ENCODE assay signal across 1 cellular context in the genomic region with DNA sequence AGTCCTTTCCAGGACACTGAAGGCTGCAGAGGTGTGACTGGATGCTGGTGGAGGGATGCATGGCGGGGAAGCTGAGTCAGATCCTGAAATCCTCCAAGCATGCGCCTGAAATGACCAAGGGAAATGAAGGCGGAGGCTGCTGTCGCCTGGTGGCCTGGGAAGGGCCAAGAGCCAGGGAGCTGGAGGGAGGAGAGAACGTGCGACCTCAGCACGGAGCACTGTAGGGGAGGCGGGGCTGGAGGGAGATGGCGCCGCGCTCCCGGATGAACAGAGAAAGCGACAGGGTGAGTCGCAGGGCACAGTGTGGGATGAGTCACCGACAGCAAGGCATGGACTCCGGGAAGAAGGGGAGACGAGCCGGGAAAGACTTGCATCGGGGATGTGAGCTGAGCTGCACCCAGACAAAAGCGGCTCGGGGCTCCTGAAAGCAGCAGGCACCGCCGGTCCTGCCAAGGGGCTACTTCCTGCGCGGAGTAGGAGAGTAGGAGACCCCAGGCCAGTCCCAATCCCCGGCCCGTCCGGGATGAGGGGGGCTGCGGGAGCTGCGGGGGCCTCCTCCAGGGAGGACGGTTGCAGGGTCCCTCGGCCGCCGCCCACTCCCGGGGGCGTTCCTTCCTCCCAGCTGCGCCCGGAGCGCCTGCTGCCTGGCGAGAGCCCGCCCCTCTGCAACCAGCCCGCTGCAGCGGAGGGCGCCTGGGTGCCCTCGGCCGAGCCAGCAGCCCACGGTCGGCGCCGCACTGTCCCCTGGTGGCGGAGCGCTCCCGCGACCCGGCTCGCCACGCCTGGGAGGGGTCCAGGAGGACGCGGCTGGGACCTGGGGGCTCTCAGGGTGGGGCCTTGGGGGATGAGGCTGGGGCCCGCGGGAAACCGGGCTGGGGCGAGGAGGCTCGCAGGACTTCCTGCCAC.
TF ChIP-seq lines count a peak whose summit lies in the region.

No MANE protein-coding gene starts in this region.

TF ChIP-seq in IMR-90, 13 proteins besides CTCF, POLR2A, EP300 and RAD21:
- TF ChIP-seq BHLHE40 (IDR thresholded peaks at IDR 0.05; ENCODE audit: low read depth, low read length) (peak; percentile 92), FOS (IDR thresholded peaks at IDR 0.05; ENCODE audit: low read depth, low read length) (peak; percentile 78), MAFK (IDR thresholded peaks at IDR 0.05; ENCODE audit: low read depth, low read length) (peak; percentile 56; the same call in 1 of the 2 replicates), MAZ (IDR thresholded peaks at IDR 0.05; ENCODE audit: borderline replicate concordance, low read depth, low read length) (peak; percentile 80; the same call in 1 of the 2 replicates), NFE2L2 (IDR thresholded peaks at IDR 0.05; ENCODE audit: low read depth, low read length) (0 out of 2 replicates have a peak, but pooled peaks have one; percentile 20), SMC3 (IDR thresholded peaks at IDR 0.05; ENCODE audit: low read depth, low read length) (peak; percentile 85), CEBPB (IDR thresholded peaks at IDR 0.05; ENCODE audit: low read depth, low read length) (no peak), RFX5 (IDR thresholded peaks at IDR 0.05; ENCODE audit: low read depth, low read length) (no peak), MXI1 (IDR thresholded peaks at IDR 0.05; ENCODE audit: borderline replicate concordance, low read depth, low read length) (peak; percentile 86), CHD1 (IDR thresholded peaks at IDR 0.05; ENCODE audit: low read depth, low read length) (no peak)
- TF ChIP-seq, protein P1, sequence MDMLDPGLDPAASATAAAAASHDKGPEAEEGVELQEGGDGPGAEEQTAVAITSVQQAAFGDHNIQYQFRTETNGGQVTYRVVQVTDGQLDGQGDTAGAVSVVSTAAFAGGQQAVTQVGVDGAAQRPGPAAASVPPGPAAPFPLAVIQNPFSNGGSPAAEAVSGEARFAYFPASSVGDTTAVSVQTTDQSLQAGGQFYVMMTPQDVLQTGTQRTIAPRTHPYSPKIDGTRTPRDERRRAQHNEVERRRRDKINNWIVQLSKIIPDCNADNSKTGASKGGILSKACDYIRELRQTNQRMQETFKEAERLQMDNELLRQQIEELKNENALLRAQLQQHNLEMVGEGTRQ (IDR thresholded peaks at IDR 0.05; ENCODE audit: low read depth, low read length): no peak
